In genomic region chr12:12819752-12820311, GRCh38 we compare ENCODE assay signal across 11 cellular contexts. TPM values are rescaled to one million over a fixed set of nuclear protein-coding genes. Genes with fewer than 3 reads are reported as not detected.
DNase-seq lines count a peak whose midpoint lies in the region; TF ChIP-seq lines count a peak whose summit lies in the region.
"Had no signal": no experiment of that assay in that cellular context is flagged by ENCODE, and none has a peak within 500 bp of the region (broad histone marks: within the 10 kb centered on the region; RNA-seq: fewer than 3 reads in every experiment).

No MANE protein-coding gene starts in this region.

- H3K27ac ChIP-seq in ascending aorta (peak overlapping the region; percentile 68 to 79), vagina (peak overlapping the region; percentile 18)
- H3K27ac ChIP-seq: BLaER1 had no signal

- no peak for TF ChIP-seq POLR2A in vagina (IDR thresholded peaks at IDR 0.05)

- intact Hi-C loops in ascending aorta (cut with DNase I) (loop anchor here (10.0 kb wide), 1 partner anchor 285 kb away; the partner anchor contains the start of gene GSG1), vagina (cut with DNase I) (no loop called here)

- DNase-seq in activated naive CD4-positive, alpha-beta T cell treated with anti-CD3 and anti-CD28 coated beads, Interleukin-2, amount 50 U/mL, for 16 hours, result no peak
- peak in 1 of 2 donors; percentile 78 for DNase-seq in ascending aorta (ENCODE audit: low spot score in 2 of 2)
- peak; percentile 92 for DNase-seq in kidney epithelial cell (ENCODE audit: low read depth)
- no peak for DNase-seq in vagina (ENCODE audit: extremely low spot score in 2 of 2)
- DNase-seq in hippocampal formation (lab: John Stamatoyannopoulos, UW), result no peak
- DNase-seq in T-helper 9 cell, result no peak
- DNase-seq in NK-92 (lab: John Stamatoyannopoulos, UW; ENCODE audit: unreplicated experiment), result no peak
- DNase-seq: activated gamma-delta T cell treated with Interleukin-2 at 50 U/mL for 16 hours; NK-92 treated with Interleukin-12 subunit alpha and Interleukin-12 subunit beta, amount 100 ng/mL, for 24 hours had no signal

- peaks cover 0 to 10% of the 10 kb centered on the region in 2 donors for H3K4me1 ChIP-seq in ascending aorta
- H3K4me1 ChIP-seq in vagina, result peaks cover 34% of the 10 kb centered on the region

- TF ChIP-seq CTCF in ascending aorta (IDR thresholded peaks at IDR 0.05), result no peak
- TF ChIP-seq CTCF in kidney epithelial cell (IDR thresholded peaks at IDR 0.05; ENCODE audit: insufficient read depth, low read length, poor library complexity, severe bottlenecking), result no peak
- TF ChIP-seq CTCF in vagina (IDR thresholded peaks at IDR 0.05), result no peak

- no peaks in the 10 kb centered on the region for H3K27me3 Mint-ChIP-seq in activated naive CD4-positive, alpha-beta T cell treated with anti-CD3 and anti-CD28 coated beads, Interleukin-2, amount 50 U/mL, for 24 hours

- H3K9me3 Mint-ChIP-seq in activated naive CD4-positive, alpha-beta T cell treated with anti-CD3 and anti-CD28 coated beads, Interleukin-2, amount 50 U/mL, for 24 hours, result no peaks in the 10 kb centered on the region

- peak overlapping the region; percentile 42 for H3K27ac Mint-ChIP-seq in activated naive CD4-positive, alpha-beta T cell treated with anti-CD3 and anti-CD28 coated beads, Interleukin-2, amount 50 U/mL, for 24 hours

- H3K4me3 ChIP-seq in ascending aorta (peak overlapping the region in 1 of 2 donors; percentile 9), kidney epithelial cell (ENCODE audit: low read depth, low read length) (no peak overlapping the region), vagina (no peak overlapping the region)
- H3K4me3 ChIP-seq: BLaER1 had no signal

- H3K4me3 Mint-ChIP-seq in activated naive CD4-positive, alpha-beta T cell treated with anti-CD3 and anti-CD28 coated beads, Interleukin-2, amount 50 U/mL, for 24 hours, result no peak overlapping the region

- H3K36me3 ChIP-seq in ascending aorta, result peaks cover 23 to 39% of the 10 kb centered on the region in 2 donors
- H3K36me3 ChIP-seq in kidney epithelial cell (ENCODE audit: control insufficient read depth, insufficient read depth, low read length), result peaks cover 1% of the 10 kb centered on the region
- H3K36me3 ChIP-seq in vagina, result peaks cover 0 to 41% of the 10 kb centered on the region in 2 donors

- peaks cover 30% of the 10 kb centered on the region for H3K36me3 Mint-ChIP-seq in activated naive CD4-positive, alpha-beta T cell treated with anti-CD3 and anti-CD28 coated beads, Interleukin-2, amount 50 U/mL, for 24 hours

- no peaks in the 10 kb centered on the region for H3K27me3 ChIP-seq in ascending aorta
- H3K27me3 ChIP-seq in kidney epithelial cell (ENCODE audit: control insufficient read depth, insufficient read depth, low read length), result no peaks in the 10 kb centered on the region
- no peaks in the 10 kb centered on the region for H3K27me3 ChIP-seq in vagina
- H3K27me3 ChIP-seq: BLaER1 had no signal

- no peaks in the 10 kb centered on the region for H3K9me3 ChIP-seq in ascending aorta
- H3K9me3 ChIP-seq in vagina, result no peaks in the 10 kb centered on the region
- H3K9me3 ChIP-seq: BLaER1 had no signal

- H3K4me1 Mint-ChIP-seq in activated naive CD4-positive, alpha-beta T cell treated with anti-CD3 and anti-CD28 coated beads, Interleukin-2, amount 50 U/mL, for 24 hours, result peaks cover 41% of the 10 kb centered on the region

RNA-seq across cellular contexts. Expression of gene DDX47, which starts 6.7 kb away (rescaled TPM):
- total RNA-seq in ascending aorta (36.4 TPM), kidney epithelial cell (59.0 and 63.7 TPM in 2 replicates), vagina (42.0 TPM)

RNA-seq across cellular contexts. Expression of gene APOLD1, which starts 34.4 kb away (rescaled TPM):
- total RNA-seq in ascending aorta (189 TPM), kidney epithelial cell (1.4 and 2.0 TPM in 2 replicates), vagina (127 TPM)

Comparison
In these comparisons a context has a peak if more than half of its experiments do, and no peak if none do; other contexts are left out.
1. RNA of gene APOLD1, which starts 34.4 kb away (total RNA-seq): 189 TPM in ascending aorta (single experiment) and 127 TPM in vagina (single experiment); 1.4 to 2.0 TPM in kidney epithelial cell; every median in the first group is over 10 times any median in the second.